Comparison of ENCODE assay signal across 12 cellular contexts in genomic region chr2:12694990-12695774, GRCh38. TPM values are rescaled to one million over a fixed set of nuclear protein-coding genes. Genes with fewer than 3 reads are reported as not detected.
DNase-seq lines count a peak whose midpoint lies in the region; ATAC-seq and TF ChIP-seq lines count a peak whose summit lies in the region.
"Had no signal": no experiment of that assay in that cellular context is flagged by ENCODE, and none has a peak within 500 bp of the region (broad histone marks: within the 10 kb centered on the region; RNA-seq: fewer than 3 reads in every experiment).

No MANE protein-coding gene starts in this region.

- H3K27ac ChIP-seq in neutrophil = peak overlapping the region; percentile 54

- no peaks in the 10 kb centered on the region for H3K36me3 ChIP-seq in neutrophil

- H3K27me3 ChIP-seq in neutrophil = peaks cover 5% of the 10 kb centered on the region

- H3K4me1 ChIP-seq in neutrophil (ENCODE audit: control insufficient read depth in 1 of 2, insufficient read depth in 1 of 2, low read depth in 1 of 2, low read length in 1 of 2) = peaks cover 7 to 9% of the 10 kb centered on the region in 2 experiments

- H3K4me1 Mint-ChIP-seq in activated naive CD8-positive, alpha-beta T cell treated with anti-CD3 and anti-CD28 coated beads for 36 hours = peaks cover 8% of the 10 kb centered on the region

- H3K27ac Mint-ChIP-seq in activated naive CD8-positive, alpha-beta T cell treated with anti-CD3 and anti-CD28 coated beads for 36 hours = no peak overlapping the region
- H3K27ac Mint-ChIP-seq: naive thymus-derived CD8-positive, alpha-beta T cell; T-helper 2 cell treated with Interferon-gamma antibody and Interleukin-4, amounts not matched to agents 5 μg/mL and 100 μg/mL, for 36 hours had no signal

- peaks cover 6% of the 10 kb centered on the region for H3K9me3 Mint-ChIP-seq in activated naive CD8-positive, alpha-beta T cell treated with anti-CD3 and anti-CD28 coated beads for 36 hours

- H3K36me3 Mint-ChIP-seq in activated naive CD8-positive, alpha-beta T cell treated with anti-CD3 and anti-CD28 coated beads for 36 hours = peaks cover 4% of the 10 kb centered on the region

- ATAC-seq in GM19035 (IDR thresholded peaks at IDR 0.05; ENCODE audit: unreplicated experiment) = peak; percentile 90
- peak; percentile 92 for ATAC-seq in HG02938 (IDR thresholded peaks at IDR 0.05; ENCODE audit: unreplicated experiment)
- ATAC-seq: naive thymus-derived CD8-positive, alpha-beta T cell had no signal

- no peak overlapping the region for H3K4me3 ChIP-seq in neutrophil (ENCODE audit: low read depth in 1 of 2, low read length in 1 of 2)
- H3K4me3 ChIP-seq: smooth muscle cell had no signal

- no peak overlapping the region for H3K4me3 Mint-ChIP-seq in activated naive CD8-positive, alpha-beta T cell treated with anti-CD3 and anti-CD28 coated beads for 36 hours
- H3K4me3 Mint-ChIP-seq: naive thymus-derived CD8-positive, alpha-beta T cell; T-helper 2 cell treated with Interferon-gamma antibody and Interleukin-4, amounts not matched to agents 5 μg/mL and 100 μg/mL, for 36 hours had no signal

- H3K27me3 Mint-ChIP-seq in activated naive CD8-positive, alpha-beta T cell treated with anti-CD3 and anti-CD28 coated beads for 36 hours = peaks cover 11% of the 10 kb centered on the region
- H3K27me3 Mint-ChIP-seq: naive thymus-derived CD8-positive, alpha-beta T cell had no signal

- DNase-seq in NAMALWA (ENCODE audit: low spot score) (peak; percentile 9), H4 (ENCODE audit: low spot score) (no peak)
- no peak for DNase-seq in activated naive CD4-positive, alpha-beta T cell treated with Interleukin-2 at 50 U/mL for 16 hours
- DNase-seq in activated naive CD8-positive, alpha-beta T cell treated with anti-CD3 and anti-CD28 coated beads for 36 hours = no peak
- DNase-seq: activated CD8-positive, alpha-beta memory T cell treated with anti-CD3 and anti-CD28 coated beads, Interleukin-2, amount 50 U/mL, for 4 hours; naive thymus-derived CD8-positive, alpha-beta T cell; NCI-H1436 had no signal

- no peak for TF ChIP-seq CTCF in neutrophil (IDR thresholded peaks at IDR 0.05)

- H3K9me3 ChIP-seq in neutrophil = no peaks in the 10 kb centered on the region

RNA-seq across cellular contexts. Expression of gene TRIB2, which starts 21.6 kb away (rescaled TPM):
- total RNA-seq in H4 (2014; rRNA removed; shearing (Covaris generic)) = 31.4 and 34.8 TPM in 2 replicates
- 1 to 10 TPM; 5.0 to 5.1 TPM for total RNA-seq in activated naive CD8-positive, alpha-beta T cell treated with anti-CD3 and anti-CD28 coated beads for 36 hours
